Comparison of ENCODE assay signal across 8 cellular contexts in the genomic region with DNA sequence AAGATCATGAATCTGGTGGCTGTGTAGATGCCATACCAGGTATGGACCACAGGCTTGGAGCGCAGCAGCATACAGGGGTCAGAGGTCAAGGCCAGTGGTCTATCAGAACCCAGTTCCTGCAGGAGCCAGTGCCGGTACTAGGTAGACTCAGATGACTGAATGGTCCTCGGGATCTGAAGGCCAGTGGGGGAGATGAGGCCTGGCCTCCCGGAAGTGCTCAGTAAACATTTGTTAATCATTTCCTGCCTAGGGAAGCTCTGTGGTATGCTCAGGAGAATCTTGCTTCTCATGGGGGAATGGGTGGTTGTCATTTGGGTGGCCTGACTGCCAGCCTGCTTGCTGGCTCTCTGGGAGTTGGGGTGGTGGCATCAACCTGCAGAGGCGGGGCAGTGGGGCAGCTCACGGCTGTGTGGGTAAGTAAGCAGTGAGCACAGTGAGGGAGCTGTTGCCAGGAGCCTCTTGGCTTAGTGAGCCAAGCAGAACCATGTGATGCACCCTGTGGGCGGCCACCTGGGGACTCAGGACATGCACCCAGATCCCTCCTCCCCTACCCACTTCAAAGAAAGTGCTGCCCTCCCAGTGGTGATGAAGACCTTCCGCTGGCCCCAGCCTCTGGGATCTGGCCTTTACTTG. TPM values are rescaled to one million over a fixed set of nuclear protein-coding genes. Genes with fewer than 3 reads are reported as not detected.
DNase-seq lines count a peak whose midpoint lies in the region; ATAC-seq and TF ChIP-seq lines count a peak whose summit lies in the region.

No MANE protein-coding gene starts in this region.

- no peak overlapping the region for H3K4me3 ChIP-seq in body of pancreas
- no peak overlapping the region for H3K4me3 ChIP-seq in skin epidermis

- H3K9me3 ChIP-seq in body of pancreas = no peaks in the 10 kb centered on the region

- TF ChIP-seq CTCF in body of pancreas (IDR thresholded peaks at IDR 0.05) = no peak

- peaks cover 8% of the 10 kb centered on the region for H3K4me1 ChIP-seq in body of pancreas

- 61 to 100% methylated on average over 1 to 8 of the region's 8 CpGs for WGBS in body of pancreas, 2 donors

- DNase-seq in body of pancreas = peak in 3 of 4 donors; percentile 50 to 59 (median 54)
- no peak for DNase-seq in DMS79 (lab: John Stamatoyannopoulos, UW)
- DNase-seq in NCI-H2227 treated with DMSO at 0.1 percent for 48 hours (lab: John Stamatoyannopoulos, UW) = no peak

- no peaks in the 10 kb centered on the region for H3K27me3 ChIP-seq in body of pancreas

- intact Hi-C loops in body of pancreas (cut with DNase I) = no loop called here

- TF ChIP-seq POLR2A in body of pancreas (IDR thresholded peaks at IDR 0.05) = no peak

- ATAC-seq in GM19023 (IDR thresholded peaks at IDR 0.05; ENCODE audit: unreplicated experiment) = peak; percentile 66
- peak; percentile 49 for ATAC-seq in HG03066 (IDR thresholded peaks at IDR 0.05; ENCODE audit: low read depth, unreplicated experiment)
- peak; percentile 43 for ATAC-seq in SK-N-SH treated with all-trans-retinoic acid at 6 μM for 48 hours
- peak; percentile 60 for ATAC-seq in body of pancreas
- no peak for ATAC-seq in HG03025 (IDR thresholded peaks at IDR 0.05; ENCODE audit: low FRiP score, unreplicated experiment)

- peak overlapping the region in 2 of 4 donors; percentile 41 to 48 for H3K27ac ChIP-seq in body of pancreas
- H3K27ac ChIP-seq in skin epidermis = peak overlapping the region in 16 of 21 experiments; percentile 24 to 85 (median 59)

- H3K36me3 ChIP-seq in body of pancreas (replicated peaks in 1 of 2; ENCODE audit: insufficient read depth in 1 of 2, low read depth in 2 of 2) = no peaks in the 10 kb centered on the region

TF ChIP-seq in SK-N-SH treated with all-trans-retinoic acid at 6 μM for 48 hours, 23 proteins besides CTCF, POLR2A, EP300 and RAD21:
- no peak for TF ChIP-seq PPARA (CRISPR knock-in tag; IDR thresholded peaks at IDR 0.05; ENCODE audit: borderline replicate concordance)
- TF ChIP-seq CSRNP3 (CRISPR knock-in tag; IDR thresholded peaks at IDR 0.05) = no peak
- no peak for TF ChIP-seq CSDC2 (CRISPR knock-in tag; IDR thresholded peaks at IDR 0.05)
- no peak for TF ChIP-seq ZFP3 (CRISPR knock-in tag; IDR thresholded peaks at IDR 0.05)
- TF ChIP-seq ZC3H10 (CRISPR knock-in tag; IDR thresholded peaks at IDR 0.05) = no peak
- TF ChIP-seq SNAI2 (CRISPR knock-in tag; IDR thresholded peaks at IDR 0.05) = no peak
- TF ChIP-seq, protein P1, sequence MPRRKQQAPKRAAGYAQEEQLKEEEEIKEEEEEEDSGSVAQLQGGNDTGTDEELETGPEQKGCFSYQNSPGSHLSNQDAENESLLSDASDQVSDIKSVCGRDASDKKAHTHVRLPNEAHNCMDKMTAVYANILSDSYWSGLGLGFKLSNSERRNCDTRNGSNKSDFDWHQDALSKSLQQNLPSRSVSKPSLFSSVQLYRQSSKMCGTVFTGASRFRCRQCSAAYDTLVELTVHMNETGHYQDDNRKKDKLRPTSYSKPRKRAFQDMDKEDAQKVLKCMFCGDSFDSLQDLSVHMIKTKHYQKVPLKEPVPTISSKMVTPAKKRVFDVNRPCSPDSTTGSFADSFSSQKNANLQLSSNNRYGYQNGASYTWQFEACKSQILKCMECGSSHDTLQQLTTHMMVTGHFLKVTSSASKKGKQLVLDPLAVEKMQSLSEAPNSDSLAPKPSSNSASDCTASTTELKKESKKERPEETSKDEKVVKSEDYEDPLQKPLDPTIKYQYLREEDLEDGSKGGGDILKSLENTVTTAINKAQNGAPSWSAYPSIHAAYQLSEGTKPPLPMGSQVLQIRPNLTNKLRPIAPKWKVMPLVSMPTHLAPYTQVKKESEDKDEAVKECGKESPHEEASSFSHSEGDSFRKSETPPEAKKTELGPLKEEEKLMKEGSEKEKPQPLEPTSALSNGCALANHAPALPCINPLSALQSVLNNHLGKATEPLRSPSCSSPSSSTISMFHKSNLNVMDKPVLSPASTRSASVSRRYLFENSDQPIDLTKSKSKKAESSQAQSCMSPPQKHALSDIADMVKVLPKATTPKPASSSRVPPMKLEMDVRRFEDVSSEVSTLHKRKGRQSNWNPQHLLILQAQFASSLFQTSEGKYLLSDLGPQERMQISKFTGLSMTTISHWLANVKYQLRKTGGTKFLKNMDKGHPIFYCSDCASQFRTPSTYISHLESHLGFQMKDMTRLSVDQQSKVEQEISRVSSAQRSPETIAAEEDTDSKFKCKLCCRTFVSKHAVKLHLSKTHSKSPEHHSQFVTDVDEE (CRISPR knock-in tag; IDR thresholded peaks at IDR 0.05) = no peak
- no peak for TF ChIP-seq ZNF70 (CRISPR knock-in tag; IDR thresholded peaks at IDR 0.05)
- no peak for TF ChIP-seq ARNTL (CRISPR knock-in tag; IDR thresholded peaks at IDR 0.05; ENCODE audit: borderline replicate concordance, low read depth)
- no peak for TF ChIP-seq TOX (CRISPR knock-in tag; IDR thresholded peaks at IDR 0.05; ENCODE audit: borderline replicate concordance)
- no peak for TF ChIP-seq ESRRG (CRISPR knock-in tag; IDR thresholded peaks at IDR 0.05)
- TF ChIP-seq CREB5 (CRISPR knock-in tag; IDR thresholded peaks at IDR 0.05; ENCODE audit: low read depth) = no peak
- TF ChIP-seq OSR1 (CRISPR knock-in tag; IDR thresholded peaks at IDR 0.05) = no peak
- TF ChIP-seq PATZ1 (CRISPR knock-in tag; IDR thresholded peaks at IDR 0.05; ENCODE audit: borderline replicate concordance) = no peak
- no peak for TF ChIP-seq ISL1 (CRISPR knock-in tag; IDR thresholded peaks at IDR 0.05)
- TF ChIP-seq, protein P2, sequence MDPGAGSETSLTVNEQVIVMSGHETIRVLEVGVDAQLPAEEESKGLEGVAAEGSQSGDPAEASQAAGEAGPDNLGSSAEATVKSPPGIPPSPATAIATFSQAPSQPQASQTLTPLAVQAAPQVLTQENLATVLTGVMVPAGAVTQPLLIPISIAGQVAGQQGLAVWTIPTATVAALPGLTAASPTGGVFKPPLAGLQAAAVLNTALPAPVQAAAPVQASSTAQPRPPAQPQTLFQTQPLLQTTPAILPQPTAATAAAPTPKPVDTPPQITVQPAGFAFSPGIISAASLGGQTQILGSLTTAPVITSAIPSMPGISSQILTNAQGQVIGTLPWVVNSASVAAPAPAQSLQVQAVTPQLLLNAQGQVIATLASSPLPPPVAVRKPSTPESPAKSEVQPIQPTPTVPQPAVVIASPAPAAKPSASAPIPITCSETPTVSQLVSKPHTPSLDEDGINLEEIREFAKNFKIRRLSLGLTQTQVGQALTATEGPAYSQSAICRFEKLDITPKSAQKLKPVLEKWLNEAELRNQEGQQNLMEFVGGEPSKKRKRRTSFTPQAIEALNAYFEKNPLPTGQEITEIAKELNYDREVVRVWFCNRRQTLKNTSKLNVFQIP (CRISPR knock-in tag; IDR thresholded peaks at IDR 0.05; ENCODE audit: borderline replicate concordance, low read depth) = no peak

RNA-seq across cellular contexts. Expression of gene PTPRJ, which starts 33.0 kb away (rescaled TPM):
- total RNA-seq in body of pancreas = 10 to 100 TPM; 10.9 to 17.1 TPM

Comparison
In these comparisons a context has a peak if more than half of its experiments do, and no peak if none do; other contexts are left out.
1. DNase-seq: peak in body of pancreas (3 of 4); none in DMS79 (single experiment) and NCI-H2227 treated with DMSO at 0.1 percent for 48 hours (single experiment).